In the genomic region with DNA sequence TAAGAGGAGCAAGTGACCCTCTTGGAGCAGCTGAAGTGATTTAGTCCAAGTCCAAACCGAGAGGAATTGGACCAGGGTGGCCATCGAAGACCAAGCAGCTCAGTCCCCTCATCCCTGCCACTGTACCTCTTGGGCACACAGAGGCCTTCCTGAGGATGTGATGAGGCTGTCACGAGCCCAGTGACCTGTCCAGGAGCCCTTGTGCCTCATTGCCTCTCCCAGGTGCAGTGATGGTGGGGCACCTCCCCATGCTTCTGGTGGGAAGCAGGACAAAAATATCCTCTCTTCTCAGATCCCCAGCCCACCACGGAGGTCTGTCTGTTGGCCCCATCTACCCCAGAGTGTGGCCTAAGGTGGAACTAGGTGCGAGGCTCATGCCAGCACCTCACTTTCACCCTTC, we compare ENCODE assay signal across 2 cellular contexts.
TF ChIP-seq lines count a peak whose summit lies in the region.

No MANE protein-coding gene starts in this region.

TF ChIP-seq in IMR-90, 13 proteins besides CTCF, POLR2A, EP300 and RAD21:
- TF ChIP-seq BHLHE40 (IDR thresholded peaks at IDR 0.05; ENCODE audit: low read depth, low read length) (no peak), SMC3 (IDR thresholded peaks at IDR 0.05; ENCODE audit: low read depth, low read length) (no peak), RFX5 (IDR thresholded peaks at IDR 0.05; ENCODE audit: low read depth, low read length) (no peak), MAZ (IDR thresholded peaks at IDR 0.05; ENCODE audit: borderline replicate concordance, low read depth, low read length) (no peak), USF2 (IDR thresholded peaks at IDR 0.05; ENCODE audit: low read depth, low read length) (no peak), NFE2L2 (IDR thresholded peaks at IDR 0.05; ENCODE audit: low read depth, low read length) (no peak), MAFK (IDR thresholded peaks at IDR 0.05; ENCODE audit: low read depth, low read length) (no peak), CHD1 (IDR thresholded peaks at IDR 0.05; ENCODE audit: low read depth, low read length) (no peak), MXI1 (IDR thresholded peaks at IDR 0.05; ENCODE audit: borderline replicate concordance, low read depth, low read length) (no peak), RCOR1 (IDR thresholded peaks at IDR 0.05; ENCODE audit: insufficient replicate concordance, low read length) (no peak), CEBPB (IDR thresholded peaks at IDR 0.05; ENCODE audit: low read depth, low read length) (no peak)
- TF ChIP-seq, protein P1, sequence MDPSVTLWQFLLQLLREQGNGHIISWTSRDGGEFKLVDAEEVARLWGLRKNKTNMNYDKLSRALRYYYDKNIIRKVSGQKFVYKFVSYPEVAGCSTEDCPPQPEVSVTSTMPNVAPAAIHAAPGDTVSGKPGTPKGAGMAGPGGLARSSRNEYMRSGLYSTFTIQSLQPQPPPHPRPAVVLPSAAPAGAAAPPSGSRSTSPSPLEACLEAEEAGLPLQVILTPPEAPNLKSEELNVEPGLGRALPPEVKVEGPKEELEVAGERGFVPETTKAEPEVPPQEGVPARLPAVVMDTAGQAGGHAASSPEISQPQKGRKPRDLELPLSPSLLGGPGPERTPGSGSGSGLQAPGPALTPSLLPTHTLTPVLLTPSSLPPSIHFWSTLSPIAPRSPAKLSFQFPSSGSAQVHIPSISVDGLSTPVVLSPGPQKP (IDR thresholded peaks at IDR 0.05; ENCODE audit: borderline replicate concordance, low read depth, low read length), result no peak

TF ChIP-seq in neural cell, 6 proteins besides CTCF, POLR2A, EP300 and RAD21:
- no peak for TF ChIP-seq SMC3 (conservative IDR thresholded peaks at IDR 0.05; ENCODE audit: poor library complexity)
- TF ChIP-seq, protein P2, sequence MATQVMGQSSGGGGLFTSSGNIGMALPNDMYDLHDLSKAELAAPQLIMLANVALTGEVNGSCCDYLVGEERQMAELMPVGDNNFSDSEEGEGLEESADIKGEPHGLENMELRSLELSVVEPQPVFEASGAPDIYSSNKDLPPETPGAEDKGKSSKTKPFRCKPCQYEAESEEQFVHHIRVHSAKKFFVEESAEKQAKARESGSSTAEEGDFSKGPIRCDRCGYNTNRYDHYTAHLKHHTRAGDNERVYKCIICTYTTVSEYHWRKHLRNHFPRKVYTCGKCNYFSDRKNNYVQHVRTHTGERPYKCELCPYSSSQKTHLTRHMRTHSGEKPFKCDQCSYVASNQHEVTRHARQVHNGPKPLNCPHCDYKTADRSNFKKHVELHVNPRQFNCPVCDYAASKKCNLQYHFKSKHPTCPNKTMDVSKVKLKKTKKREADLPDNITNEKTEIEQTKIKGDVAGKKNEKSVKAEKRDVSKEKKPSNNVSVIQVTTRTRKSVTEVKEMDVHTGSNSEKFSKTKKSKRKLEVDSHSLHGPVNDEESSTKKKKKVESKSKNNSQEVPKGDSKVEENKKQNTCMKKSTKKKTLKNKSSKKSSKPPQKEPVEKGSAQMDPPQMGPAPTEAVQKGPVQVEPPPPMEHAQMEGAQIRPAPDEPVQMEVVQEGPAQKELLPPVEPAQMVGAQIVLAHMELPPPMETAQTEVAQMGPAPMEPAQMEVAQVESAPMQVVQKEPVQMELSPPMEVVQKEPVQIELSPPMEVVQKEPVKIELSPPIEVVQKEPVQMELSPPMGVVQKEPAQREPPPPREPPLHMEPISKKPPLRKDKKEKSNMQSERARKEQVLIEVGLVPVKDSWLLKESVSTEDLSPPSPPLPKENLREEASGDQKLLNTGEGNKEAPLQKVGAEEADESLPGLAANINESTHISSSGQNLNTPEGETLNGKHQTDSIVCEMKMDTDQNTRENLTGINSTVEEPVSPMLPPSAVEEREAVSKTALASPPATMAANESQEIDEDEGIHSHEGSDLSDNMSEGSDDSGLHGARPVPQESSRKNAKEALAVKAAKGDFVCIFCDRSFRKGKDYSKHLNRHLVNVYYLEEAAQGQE (IDR thresholded peaks at IDR 0.05; ENCODE audit: borderline replicate concordance), result no peak
- TF ChIP-seq POLR2AphosphoS5 (IDR thresholded peaks at IDR 0.05), result no peak
- TF ChIP-seq EZH2 (IDR thresholded peaks at IDR 0.05; ENCODE audit: borderline replicate concordance, insufficient read depth, low read length, poor library complexity, severe bottlenecking), result no peak
- TF ChIP-seq MXI1 (conservative IDR thresholded peaks at IDR 0.05; ENCODE audit: poor library complexity, severe bottlenecking), result no peak
- no peak for TF ChIP-seq TAF1 (IDR thresholded peaks at IDR 0.05; ENCODE audit: low read depth)
TF ChIP-seq in neural cell: peak in this region for 0.
